ENCODE assay signal across 17 cellular contexts in genomic region chr3:179715582-179715981, GRCh38.
"Had no signal": no experiment of that assay in that cellular context is flagged by ENCODE, and none has a peak within 500 bp of the region (broad histone marks: within the 10 kb centered on the region; RNA-seq: fewer than 3 reads in every experiment).

No MANE protein-coding gene starts in this region.

- H3K36me3 Mint-ChIP-seq: immature natural killer cell had no signal

- H3K27ac ChIP-seq: right lobe of liver, suprapubic skin, upper lobe of left lung had no signal

- H3K9me3 ChIP-seq: right lobe of liver, suprapubic skin, upper lobe of left lung had no signal

- H3K27me3 ChIP-seq: right lobe of liver, suprapubic skin, upper lobe of left lung had no signal

- DNase-seq: activated CD4-positive, alpha-beta T cell treated with anti-CD3 and anti-CD28 coated beads, Interleukin-2, amount 50 U/mL, for 4 hours; activated CD4-positive, CD25-positive, alpha-beta regulatory T cell treated with anti-CD3 and anti-CD28 coated beads, Interleukin-2, amount 50 U/mL, for 72 hours; activated effector memory CD4-positive, alpha-beta T cell treated with anti-CD3 and anti-CD28 coated beads, Interleukin-2, amount 50 U/mL, for 16 hours; activated T-cell treated with anti-CD3 and anti-CD28 coated beads, Interleukin-2, amount 50 U/mL, for 24 hours; amygdala; immature natural killer cell; left cardiac atrium; naive thymus-derived CD8-positive, alpha-beta T cell; right lobe of liver; stimulated activated CD4-positive, alpha-beta T cell treated with anti-CD3 and anti-CD28 coated beads, Interleukin-12 subunit alpha, Interleukin-12 subunit beta, amount 100 ng/mL, for 4 hours; stimulated activated CD4-positive, alpha-beta T cell treated with anti-CD3 and anti-CD28 coated beads, Interleukin-2, amount 100 ng/mL, for 48 hours; stimulated activated naive CD4-positive, alpha-beta T cell treated with Interleukin-2 at 50 U/mL for 16 hours; upper lobe of left lung had no signal

- H3K4me1 ChIP-seq: right lobe of liver, suprapubic skin, upper lobe of left lung had no signal

- ATAC-seq: left cardiac atrium; naive thymus-derived CD8-positive, alpha-beta T cell; right lobe of liver had no signal

- H3K4me3 Mint-ChIP-seq: activated naive CD8-positive, alpha-beta T cell; activated T-cell treated with anti-CD3 and anti-CD28 coated beads, Interleukin-2, amount 50 U/mL, for 24 hours; immature natural killer cell; naive thymus-derived CD8-positive, alpha-beta T cell had no signal

- H3K4me1 Mint-ChIP-seq: immature natural killer cell had no signal

- H3K27me3 Mint-ChIP-seq: activated naive CD8-positive, alpha-beta T cell; activated T-cell treated with anti-CD3 and anti-CD28 coated beads, Interleukin-2, amount 50 U/mL, for 24 hours; naive thymus-derived CD8-positive, alpha-beta T cell; progenitor cell of endocrine pancreas had no signal

- H3K4me3 ChIP-seq: lung, right lobe of liver, suprapubic skin, upper lobe of left lung had no signal

- H3K9me3 Mint-ChIP-seq: activated T-cell treated with anti-CD3 and anti-CD28 coated beads, Interleukin-2, amount 50 U/mL, for 24 hours; immature natural killer cell; naive thymus-derived CD8-positive, alpha-beta T cell had no signal

- H3K27ac Mint-ChIP-seq: activated naive CD8-positive, alpha-beta T cell; activated T-cell treated with anti-CD3 and anti-CD28 coated beads, Interleukin-2, amount 50 U/mL, for 24 hours; immature natural killer cell; progenitor cell of endocrine pancreas had no signal

- H3K36me3 ChIP-seq: right lobe of liver had no signal
